Comparison of ENCODE assay signal across 19 cellular contexts in the genomic region with DNA sequence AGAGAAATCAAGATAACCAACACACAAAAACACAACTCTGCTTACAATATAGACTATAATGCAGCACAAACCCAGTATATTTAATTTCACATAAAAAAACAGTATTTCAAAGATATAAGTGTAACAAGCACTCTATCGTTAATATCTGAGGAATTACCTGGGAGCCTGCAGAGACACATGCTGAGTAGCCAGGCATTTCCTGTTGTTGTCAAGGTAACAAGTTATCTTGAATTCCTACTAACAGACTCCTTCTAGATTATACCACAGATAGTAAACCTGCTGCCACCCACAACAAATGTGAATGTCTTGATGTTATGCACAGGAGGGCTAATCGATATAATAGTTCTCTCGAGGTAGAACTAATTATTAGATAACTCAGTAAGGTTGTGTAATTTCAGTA.
"Had no signal": no experiment of that assay in that cellular context is flagged by ENCODE, and none has a peak within 500 bp of the region (broad histone marks: within the 10 kb centered on the region; RNA-seq: fewer than 3 reads in every experiment).

No MANE protein-coding gene starts in this region.

- FAIRE-seq: endometrium, pancreas had no signal

- H3K9me3 ChIP-seq: esophagus squamous epithelium, gastroesophageal sphincter, pancreas had no signal

- H3K4me2 ChIP-seq: neural progenitor cell, smooth muscle cell had no signal

- DNase-seq: effector CD4-positive, alpha-beta T cell; esophagus squamous epithelium; foreskin fibroblast; glutamatergic neuron; left colon; left ventricle myocardium superior; mucosa of descending colon; naive thymus-derived CD8-positive, alpha-beta T cell; nucleus accumbens; pancreas; right cardiac atrium; stimulated activated CD4-positive, alpha-beta T cell treated with anti-CD3 and anti-CD28 coated beads, Interleukin-2, amount 100 ng/mL, for 48 hours; stimulated activated naive CD4-positive, alpha-beta T cell treated with Interleukin-2 at 50 U/mL for 16 hours had no signal

- H3K36me3 Mint-ChIP-seq: naive thymus-derived CD8-positive, alpha-beta T cell; neural progenitor cell had no signal

- H3K27ac Mint-ChIP-seq: naive thymus-derived CD8-positive, alpha-beta T cell; neural progenitor cell; progenitor cell of endocrine pancreas had no signal

- H3K4me1 ChIP-seq: esophagus squamous epithelium, gastroesophageal sphincter, neural progenitor cell, pancreas had no signal

- H3K9ac ChIP-seq: neural progenitor cell had no signal

- H3K9me3 Mint-ChIP-seq: neural progenitor cell had no signal

- H3K27me3 Mint-ChIP-seq: naive thymus-derived CD8-positive, alpha-beta T cell; progenitor cell of endocrine pancreas had no signal

- H3K36me3 ChIP-seq: esophagus squamous epithelium, gastroesophageal sphincter, neural progenitor cell, pancreas had no signal

- H2AFZ ChIP-seq: neural progenitor cell had no signal

- H3K4me1 Mint-ChIP-seq: naive thymus-derived CD8-positive, alpha-beta T cell had no signal

- H3K4me3 Mint-ChIP-seq: naive thymus-derived CD8-positive, alpha-beta T cell; neural progenitor cell had no signal

- H3K4me3 ChIP-seq: coronary artery, esophagus squamous epithelium, gastroesophageal sphincter, mucosa of descending colon, neural progenitor cell, pancreas, smooth muscle cell had no signal

- H3K27ac ChIP-seq: coronary artery, esophagus squamous epithelium, gastroesophageal sphincter, neural progenitor cell, pancreas had no signal

- H3K27me3 ChIP-seq: esophagus squamous epithelium, gastroesophageal sphincter, neural progenitor cell, pancreas had no signal
